ENCODE assay signal across 1 cellular context in genomic region chr1:108747898-108748297, GRCh38.
TF ChIP-seq lines count a peak whose summit lies in the region.

No MANE protein-coding gene starts in this region.

TF ChIP-seq in HepG2, 621 proteins besides CTCF, POLR2A, EP300 and RAD21:
- TF ChIP-seq ZNF691 (CRISPR knock-in tag; IDR thresholded peaks at IDR 0.05; ENCODE audit: borderline replicate concordance, low read depth) (no peak), ZNF607 (CRISPR knock-in tag; IDR thresholded peaks at IDR 0.05; ENCODE audit: borderline replicate concordance) (no peak), KMT2B (CRISPR knock-in tag; IDR thresholded peaks at IDR 0.05) (no peak), KLF13 (CRISPR knock-in tag; IDR thresholded peaks at IDR 0.05) (no peak), ZNF142 (CRISPR knock-in tag; IDR thresholded peaks at IDR 0.05) (no peak), NFYB (CRISPR knock-in tag; IDR thresholded peaks at IDR 0.05) (no peak), FOXC1 (CRISPR knock-in tag; IDR thresholded peaks at IDR 0.05; ENCODE audit: borderline replicate concordance) (no peak), TP53 (CRISPR knock-in tag; conservative IDR thresholded peaks at IDR 0.05) (no peak), TCF7L2 (IDR thresholded peaks at IDR 0.05; ENCODE audit: low read depth, low read length) (no peak), ZBED4 (CRISPR knock-in tag; IDR thresholded peaks at IDR 0.05; ENCODE audit: borderline replicate concordance) (no peak), GPN1 (CRISPR knock-in tag; IDR thresholded peaks at IDR 0.05; ENCODE audit: borderline replicate concordance) (no peak), PAF1 (CRISPR knock-in tag; IDR thresholded peaks at IDR 0.05) (no peak), TBL1XR1 (IDR thresholded peaks at IDR 0.05; ENCODE audit: borderline replicate concordance, low read length, partially characterized antibody) (no peak), HOXA7 (CRISPR knock-in tag; IDR thresholded peaks at IDR 0.05) (no peak), KDM3A (CRISPR knock-in tag; IDR thresholded peaks at IDR 0.05; ENCODE audit: low read depth) (no peak), NFKB2 (CRISPR knock-in tag; IDR thresholded peaks at IDR 0.05; ENCODE audit: borderline replicate concordance) (no peak), RNF2 (conservative IDR thresholded peaks at IDR 0.05; ENCODE audit: low read depth) (no peak), ZNF530 (CRISPR knock-in tag; IDR thresholded peaks at IDR 0.05; ENCODE audit: low read depth) (no peak), ATRX (CRISPR knock-in tag; IDR thresholded peaks at IDR 0.05; ENCODE audit: borderline replicate concordance) (no peak), ZNF569 (CRISPR knock-in tag; IDR thresholded peaks at IDR 0.05; ENCODE audit: borderline replicate concordance) (no peak)
